ENCODE assay signal across 1 cellular context in genomic region chr5:134077926-134078580, GRCh38.
TF ChIP-seq lines count a peak whose summit lies in the region.

No MANE protein-coding gene starts in this region.

TF ChIP-seq in SK-N-SH, 30 proteins besides CTCF, POLR2A, EP300 and RAD21 (continued from another document):
- no peak for TF ChIP-seq TEAD4 (IDR thresholded peaks at IDR 0.05; ENCODE audit: borderline replicate concordance, insufficient read depth)
- no peak for TF ChIP-seq RFX5 (IDR thresholded peaks at IDR 0.05; ENCODE audit: low read length)
- TF ChIP-seq YY1 (IDR thresholded peaks at IDR 0.05; ENCODE audit: low read depth), result no peak
- TF ChIP-seq JUND (IDR thresholded peaks at IDR 0.05), result no peak
